Comparison of ENCODE assay signal across 15 cellular contexts in genomic region chr13:109481046-109481445, GRCh38.
DNase-seq lines count a peak whose midpoint lies in the region; ATAC-seq, FAIRE-seq and TF ChIP-seq lines count a peak whose summit lies in the region.
"Had no signal": no experiment of that assay in that cellular context is flagged by ENCODE, and none has a peak within 500 bp of the region (broad histone marks: within the 10 kb centered on the region; RNA-seq: fewer than 3 reads in every experiment).

No MANE protein-coding gene starts in this region.

- FAIRE-seq in H54 (lab: Jason Lieb, UNC) = no peak

- no peak for ATAC-seq in GM18517 (IDR thresholded peaks at IDR 0.05; ENCODE audit: unreplicated experiment)
- ATAC-seq: PC-3 had no signal

- no peak for TF ChIP-seq POLR2A in H54 (IDR thresholded peaks at IDR 0.05; ENCODE audit: low read depth, low read length)

- peak; percentile 20 to 41 for DNase-seq in SHP77 (lab: John Stamatoyannopoulos, UW)
- no peak for DNase-seq in SHP77 treated with DMSO at 0.1 percent for 48 hours (lab: John Stamatoyannopoulos, UW)
- DNase-seq in brain pericyte (ENCODE audit: low read depth, low spot score) = peak; percentile 62
- peak; percentile 90 for DNase-seq in iris pigment epithelial cell (ENCODE audit: low read depth)
- DNase-seq in smooth muscle cell of the brain vasculature (ENCODE audit: low read depth, low spot score) = peak; percentile 70
- no peak for DNase-seq in stimulated activated CD4-positive, alpha-beta T cell treated with anti-CD3 and anti-CD28 coated beads, Interleukin-2, amount 100 ng/mL, for 48 hours
- DNase-seq in H54 (ENCODE audit: insufficient read length, low spot score) = no peak
- DNase-seq: C1 segment of cervical spinal cord, KBM-7, NCI-H1048, NCI-H146, NCI-H2107, NCI-H345, PC-3 had no signal

Comparison
In these comparisons a context has a peak if more than half of its experiments do, and no peak if none do; other contexts are left out.
1. DNase-seq: peak in SHP77 (2 of 2), brain pericyte (single experiment), iris pigment epithelial cell (single experiment) and smooth muscle cell of the brain vasculature (single experiment); none in SHP77 treated with DMSO at 0.1 percent for 48 hours (single experiment), stimulated activated CD4-positive, alpha-beta T cell treated with anti-CD3 and anti-CD28 coated beads, Interleukin-2, amount 100 ng/mL, for 48 hours (0 of 2) and H54 (single experiment).